ENCODE assay signal across 27 cellular contexts in the genomic region with DNA sequence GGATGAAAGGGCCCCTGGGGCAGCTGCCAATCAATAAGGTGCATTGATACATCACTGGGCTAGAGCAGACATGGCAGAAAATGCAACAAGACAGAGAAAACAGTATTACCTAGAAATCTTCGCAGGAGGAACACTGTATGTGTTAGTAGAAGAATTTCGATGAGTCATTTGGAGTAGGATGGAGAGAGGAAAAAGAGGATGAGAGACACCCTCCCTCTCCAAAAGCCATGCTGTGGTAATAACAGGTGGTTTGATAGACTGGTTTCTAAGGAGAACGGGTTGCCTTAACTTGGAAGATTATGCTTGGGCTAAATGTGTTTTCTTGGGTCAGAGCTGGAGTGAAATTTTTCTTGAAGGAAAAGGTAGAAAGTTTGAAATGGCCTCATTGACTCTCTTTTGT.
"Had no signal": no experiment of that assay in that cellular context is flagged by ENCODE, and none has a peak within 500 bp of the region (broad histone marks: within the 10 kb centered on the region; RNA-seq: fewer than 3 reads in every experiment).

No MANE protein-coding gene starts in this region.

- H3K4me1 Mint-ChIP-seq: immature natural killer cell had no signal

- H3K27ac ChIP-seq: brain microvascular endothelial cell, foreskin keratinocyte, hepatocyte, lower lobe of right lung, psoas muscle, thyroid gland, VCaP had no signal

- H3K27me3 Mint-ChIP-seq: activated CD4-positive, alpha-beta memory T cell treated with anti-CD3 and anti-CD28 coated beads, Interleukin-2, amount 10 ng/mL, durations not matched to agents 7 days and 5 days; activated CD4-positive, alpha-beta T cell treated with anti-CD3 and anti-CD28 coated beads, Interleukin-2, amount 10 ng/mL, durations not matched to agents 24 days and 14 days; activated naive CD4-positive, alpha-beta T cell treated with anti-CD3 and anti-CD28 coated beads, Interleukin-2, amount 50 U/mL, for 24 hours; dendritic cell treated with granulocyte-macrophage colony-stimulating factor and Interleukin-4, amounts not matched to agents 40 ng/mL and 50 ng/mL, for 4 days; naive thymus-derived CD4-positive, alpha-beta T cell; stimulated activated naive CD8-positive, alpha-beta T cell treated with anti-CD3 and anti-CD28 coated beads, Interleukin-15, Interleukin-2, amounts not matched to agents 100 ng/mL and 50 ng/mL, for 24 hours had no signal

- H2AFZ ChIP-seq: hepatocyte had no signal

- H3K36me3 Mint-ChIP-seq: activated naive CD4-positive, alpha-beta T cell treated with anti-CD3 and anti-CD28 coated beads, Interleukin-2, amount 50 U/mL, for 24 hours had no signal

- H3K36me3 ChIP-seq: brain microvascular endothelial cell, lower lobe of right lung, thyroid gland had no signal

- H3K4me2 ChIP-seq: hepatocyte had no signal

- H3K27me3 ChIP-seq: brain microvascular endothelial cell, foreskin keratinocyte, hepatocyte, thyroid gland had no signal

- H3K4me3 Mint-ChIP-seq: activated CD4-positive, alpha-beta memory T cell treated with anti-CD3 and anti-CD28 coated beads, Interleukin-2, amount 10 ng/mL, durations not matched to agents 7 days and 5 days; activated CD4-positive, alpha-beta T cell treated with anti-CD3 and anti-CD28 coated beads, Interleukin-2, amount 10 ng/mL, durations not matched to agents 24 days and 14 days; activated naive CD4-positive, alpha-beta T cell treated with anti-CD3 and anti-CD28 coated beads, Interleukin-2, amount 50 U/mL, for 24 hours; dendritic cell treated with granulocyte-macrophage colony-stimulating factor and Interleukin-4, amounts not matched to agents 40 ng/mL and 50 ng/mL, for 4 days; immature natural killer cell; naive thymus-derived CD4-positive, alpha-beta T cell; stimulated activated naive CD8-positive, alpha-beta T cell treated with anti-CD3 and anti-CD28 coated beads, Interleukin-15, Interleukin-2, amounts not matched to agents 100 ng/mL and 50 ng/mL, for 24 hours had no signal

- H3K4me3 ChIP-seq: hepatocyte, lower lobe of right lung, mucosa of descending colon, psoas muscle, thyroid gland had no signal

- H3K27ac Mint-ChIP-seq: activated CD4-positive, alpha-beta memory T cell treated with anti-CD3 and anti-CD28 coated beads, Interleukin-2, amount 10 ng/mL, durations not matched to agents 7 days and 5 days; activated CD4-positive, alpha-beta T cell treated with anti-CD3 and anti-CD28 coated beads, Interleukin-2, amount 10 ng/mL, durations not matched to agents 24 days and 14 days; activated naive CD4-positive, alpha-beta T cell treated with anti-CD3 and anti-CD28 coated beads, Interleukin-2, amount 50 U/mL, for 24 hours; dendritic cell treated with granulocyte-macrophage colony-stimulating factor and Interleukin-4, amounts not matched to agents 40 ng/mL and 50 ng/mL, for 4 days had no signal

- H3K4me1 ChIP-seq: foreskin keratinocyte, lower lobe of right lung, thyroid gland had no signal

- H3K9me3 Mint-ChIP-seq: activated CD4-positive, alpha-beta memory T cell treated with anti-CD3 and anti-CD28 coated beads, Interleukin-2, amount 10 ng/mL, durations not matched to agents 7 days and 5 days; activated naive CD4-positive, alpha-beta T cell treated with anti-CD3 and anti-CD28 coated beads, Interleukin-2, amount 50 U/mL, for 24 hours; dendritic cell treated with granulocyte-macrophage colony-stimulating factor and Interleukin-4, amounts not matched to agents 40 ng/mL and 50 ng/mL, for 4 days; immature natural killer cell had no signal

- DNase-seq: activated CD4-positive, alpha-beta memory T cell treated with anti-CD3 and anti-CD28 coated beads, Interleukin-2, amount 10 ng/mL, durations not matched to agents 7 days and 5 days; activated CD4-positive, alpha-beta T cell treated with anti-CD3 and anti-CD28 coated beads, Interleukin-2, amount 10 ng/mL, durations not matched to agents 24 days and 14 days; activated effector memory CD4-positive, alpha-beta T cell treated with anti-CD3 and anti-CD28 coated beads, Interleukin-2, amount 50 U/mL, for 16 hours; activated T-cell treated with anti-CD3 and anti-CD28 coated beads for 4 hours; aorta; brain microvascular endothelial cell; effector CD8-positive, alpha-beta T cell; erythroblast; foreskin keratinocyte; immature natural killer cell; lower lobe of right lung; mesendoderm; mucosa of descending colon; naive thymus-derived CD4-positive, alpha-beta T cell; psoas muscle; right cardiac atrium; stimulated activated CD4-positive, alpha-beta T cell treated with anti-CD3 and anti-CD28 coated beads, Interleukin-12 subunit alpha, Interleukin-12 subunit beta, amount 100 ng/mL, for 4 hours; stimulated activated CD4-positive, alpha-beta T cell treated with anti-CD3 and anti-CD28 coated beads, Interleukin-4, amount 100 ng/mL, for 4 hours; substantia nigra; thyroid gland had no signal

- ATAC-seq: activated CD4-positive, CD25-positive, alpha-beta regulatory T cell treated with anti-CD3 and anti-CD28 coated beads, Interleukin-2, amount 50 U/mL, for 24 hours; foreskin keratinocyte; left lobe of liver; lower lobe of right lung; mucosa of descending colon; naive thymus-derived CD4-positive, alpha-beta T cell; psoas muscle; right cardiac atrium had no signal

- H3K9me3 ChIP-seq: lower lobe of right lung, mucosa of descending colon, psoas muscle, thyroid gland had no signal
